19 cellular contexts compared by ENCODE assay signal in genomic region chr4:125838924-125839323, GRCh38.
DNase-seq lines count a peak whose midpoint lies in the region; ATAC-seq and TF ChIP-seq lines count a peak whose summit lies in the region.
"Had no signal": no experiment of that assay in that cellular context is flagged by ENCODE, and none has a peak within 500 bp of the region (broad histone marks: within the 10 kb centered on the region; RNA-seq: fewer than 3 reads in every experiment).

No MANE protein-coding gene starts in this region.

- no peak overlapping the region for H3K4me3 ChIP-seq in foreskin fibroblast (ENCODE audit: low read depth in 1 of 2, low read length in 2 of 2)
- H3K4me3 ChIP-seq: GM23338 had no signal

- TF ChIP-seq CTCF in foreskin fibroblast (IDR thresholded peaks at IDR 0.05; ENCODE audit: low read depth, low read length): no peak

- DNase-seq in EH (ENCODE audit: low read depth) (peak; percentile 4), SK-MEL-5 (ENCODE audit: low read depth, low spot score) (peak; percentile 68), foreskin fibroblast (peak; percentile 9 to 15), midbrain (lab: John Stamatoyannopoulos, UW) (peak; percentile 11), activated T-cell treated with anti-CD3 and anti-CD28 coated beads for 4 hours (no peak), T-helper 1 cell (no peak)
- no peak for DNase-seq in stimulated activated CD4-positive, alpha-beta T cell treated with anti-CD3 and anti-CD28 coated beads, Interleukin-1b, Interleukin-23, amount 100 ng/mL, for 48 hours
- DNase-seq: Calu3; CD4-positive, alpha-beta memory T cell; HCEC 1CT; NCI-H1417 treated with DMSO at 0.1 percent for 48 hours; NCI-H1930; NCI-H226; NCI-H524; NCI-H82; RPMI8226; SIG-M5 had no signal

- in situ Hi-C loops in SK-MEL-5 (cut with HindIII; ENCODE audit: low pct_unique_long_range_greater_than_20kb, low sequenced_read_pairs): no loop called here

- no peak for ATAC-seq in HG02981 (IDR thresholded peaks at IDR 0.05; ENCODE audit: unreplicated experiment)
- ATAC-seq: GM23338 had no signal

Comparison
In these comparisons a context has a peak if more than half of its experiments do, and no peak if none do; other contexts are left out.
1. DNase-seq: peak in EH (single experiment), SK-MEL-5 (single experiment), foreskin fibroblast (2 of 2) and midbrain (single experiment); none in activated T-cell treated with anti-CD3 and anti-CD28 coated beads for 4 hours (single experiment), T-helper 1 cell (0 of 5) and stimulated activated CD4-positive, alpha-beta T cell treated with anti-CD3 and anti-CD28 coated beads, Interleukin-1b, Interleukin-23, amount 100 ng/mL, for 48 hours (single experiment).